Comparison of ENCODE assay signal across 14 cellular contexts in genomic region chr7:138527746-138528223, GRCh38.
DNase-seq lines count a peak whose midpoint lies in the region; ATAC-seq and TF ChIP-seq lines count a peak whose summit lies in the region.
"Had no signal": no experiment of that assay in that cellular context is flagged by ENCODE, and none has a peak within 500 bp of the region (broad histone marks: within the 10 kb centered on the region; RNA-seq: fewer than 3 reads in every experiment).

No MANE protein-coding gene starts in this region.

- no peak for ATAC-seq in DND-41 (ENCODE audit: insufficient read depth, low read depth)
- no peak for ATAC-seq in HG03135 (IDR thresholded peaks at IDR 0.05; ENCODE audit: unreplicated experiment)
- ATAC-seq: activated T-cell treated with anti-CD3 and anti-CD28 coated beads, Interleukin-2, amount 50 U/mL, for 72 hours; left ventricle myocardium superior; PC-3 had no signal

- H3K27ac ChIP-seq in DND-41 (ENCODE audit: low read length) (no peak overlapping the region), brain microvascular endothelial cell (no peak overlapping the region), osteoblast (ENCODE audit: low read depth, low read length) (no peak overlapping the region)
- H3K27ac ChIP-seq: stomach had no signal

- in situ Hi-C loops in brain microvascular endothelial cell (cut with HindIII; ENCODE audit: low pct_ligation_motif_present, low sequenced_read_pairs) = no loop called here

- H3K79me2 ChIP-seq in DND-41 (ENCODE audit: insufficient read depth, low read length) (no peaks in the 10 kb centered on the region; the same call in 1 of the 2 replicates), osteoblast (ENCODE audit: insufficient read depth, low read length) (no peaks in the 10 kb centered on the region)

- H2AFZ ChIP-seq in DND-41 (ENCODE audit: low read depth, low read length) (no peak overlapping the region), osteoblast (ENCODE audit: low read length) (no peak overlapping the region)

- H3K9me3 ChIP-seq in DND-41 (ENCODE audit: insufficient read depth, low read length, severe bottlenecking) = peaks cover 54% of the 10 kb centered on the region
- H3K9me3 ChIP-seq in osteoblast (ENCODE audit: low read depth, low read length) = peaks cover 8% of the 10 kb centered on the region

- H3K4me3 ChIP-seq in DND-41 (ENCODE audit: low read depth in 1 of 2, low read length in 2 of 2) (peak overlapping the region in 1 of 2 experiments; percentile 31; a peak in 2 of 4 replicates), brain microvascular endothelial cell (ENCODE audit: low read depth, low read length) (no peak overlapping the region), osteoblast (ENCODE audit: insufficient read depth, low read length) (no peak overlapping the region)
- H3K4me3 ChIP-seq: stomach had no signal

- peak; percentile 42 for DNase-seq in DND-41
- DNase-seq in LHCN-M2 (ENCODE audit: low read depth) = peak; percentile 32
- DNase-seq in brain microvascular endothelial cell = peak; percentile 4
- peak; percentile 10 for DNase-seq in left kidney (ENCODE audit: low read depth, low spot score)
- DNase-seq in osteoblast (ENCODE audit: insufficient read length, low spot score, missing footprints) = no peak
- no peak for DNase-seq in medulla oblongata (ENCODE audit: extremely low spot score)
- DNase-seq: effector CD8-positive, alpha-beta T cell; left ventricle myocardium superior; NCI-H1048; NCI-H510A; PC-3; stomach had no signal

- H3K27me3 ChIP-seq in DND-41 (ENCODE audit: insufficient read depth, low read length, poor library complexity) (no peaks in the 10 kb centered on the region), brain microvascular endothelial cell (replicated peaks) (no peaks in the 10 kb centered on the region), osteoblast (ENCODE audit: insufficient read depth, low read length) (no peaks in the 10 kb centered on the region)
- H3K27me3 ChIP-seq: stomach had no signal

- H4K20me1 ChIP-seq in DND-41 (ENCODE audit: insufficient read depth, low read length) = no peaks in the 10 kb centered on the region
- no peaks in the 10 kb centered on the region for H4K20me1 ChIP-seq in osteoblast (ENCODE audit: insufficient read depth, low read length)

- H3K4me2 ChIP-seq in DND-41 (ENCODE audit: insufficient read depth, low read length) (no peak overlapping the region), osteoblast (ENCODE audit: insufficient read depth, low read length) (no peak overlapping the region)

- no peak for TF ChIP-seq CTCF in DND-41 (IDR thresholded peaks at IDR 0.05; ENCODE audit: borderline replicate concordance, extremely low read depth, low read length, poor library complexity, severe bottlenecking)
- TF ChIP-seq CTCF in brain microvascular endothelial cell (IDR thresholded peaks at IDR 0.05; ENCODE audit: low read depth, low read length, missing control alignments) = no peak
- TF ChIP-seq CTCF in osteoblast (IDR thresholded peaks at IDR 0.05; ENCODE audit: extremely low read depth, low read depth, low read length) = no peak

- H3K9ac ChIP-seq in DND-41 (ENCODE audit: low read depth, low read length) = no peak overlapping the region

- H3K36me3 ChIP-seq in DND-41 (ENCODE audit: insufficient read depth, low read length) (peaks cover 82% of the 10 kb centered on the region), brain microvascular endothelial cell (replicated peaks) (peaks cover 8% of the 10 kb centered on the region), osteoblast (ENCODE audit: insufficient read depth, low read length) (peaks cover 12% of the 10 kb centered on the region)

- H3K4me1 ChIP-seq in DND-41 (ENCODE audit: insufficient read depth, low read length) (no peaks in the 10 kb centered on the region), osteoblast (ENCODE audit: insufficient read depth, low read length) (no peaks in the 10 kb centered on the region)
- H3K4me1 ChIP-seq: stomach had no signal

Comparison
In these comparisons a context has a peak if more than half of its experiments do, and no peak if none do; other contexts are left out.
1. DNase-seq: peak in DND-41 (single experiment), LHCN-M2 (single experiment), brain microvascular endothelial cell (single experiment) and left kidney (single experiment); none in osteoblast (single experiment) and medulla oblongata (single experiment).